Comparison of ENCODE assay signal across 20 cellular contexts in genomic region chr5:31007672-31008071, GRCh38.
"Had no signal": no experiment of that assay in that cellular context is flagged by ENCODE, and none has a peak within 500 bp of the region (broad histone marks: within the 10 kb centered on the region; RNA-seq: fewer than 3 reads in every experiment).

No MANE protein-coding gene starts in this region.

- ATAC-seq: activated CD4-positive, alpha-beta T cell treated with anti-CD3 and anti-CD28 coated beads for 36 hours; activated CD8-positive, alpha-beta memory T cell treated with anti-CD3 and anti-CD28 coated beads, Interleukin-2, amount 10 ng/mL, durations not matched to agents 7 days and 5 days; body of pancreas; foreskin keratinocyte had no signal

- H3K27me3 ChIP-seq: body of pancreas, foreskin keratinocyte had no signal

- H3K4me1 ChIP-seq: body of pancreas, foreskin keratinocyte, left ventricle myocardium inferior had no signal

- H3K4me1 Mint-ChIP-seq: activated CD4-positive, alpha-beta T cell treated with anti-CD3 and anti-CD28 coated beads for 36 hours; activated CD8-positive, alpha-beta memory T cell treated with anti-CD3 and anti-CD28 coated beads, Interleukin-2, amount 10 ng/mL, durations not matched to agents 7 days and 5 days; activated naive CD8-positive, alpha-beta T cell treated with anti-CD3 and anti-CD28 coated beads, Interleukin-2, amount 10 ng/mL, durations not matched to agents 7 days and 5 days had no signal

- H3K36me3 Mint-ChIP-seq: activated CD8-positive, alpha-beta memory T cell treated with anti-CD3 and anti-CD28 coated beads, Interleukin-2, amount 10 ng/mL, durations not matched to agents 7 days and 5 days; activated naive CD8-positive, alpha-beta T cell treated with anti-CD3 and anti-CD28 coated beads, Interleukin-2, amount 10 ng/mL, durations not matched to agents 7 days and 5 days had no signal

- H3K27ac Mint-ChIP-seq: activated CD4-positive, alpha-beta T cell treated with anti-CD3 and anti-CD28 coated beads for 36 hours; activated CD8-positive, alpha-beta memory T cell treated with anti-CD3 and anti-CD28 coated beads, Interleukin-2, amount 10 ng/mL, durations not matched to agents 7 days and 5 days; activated naive CD8-positive, alpha-beta T cell treated with anti-CD3 and anti-CD28 coated beads, Interleukin-2, amount 10 ng/mL, durations not matched to agents 7 days and 5 days; activated T-helper 2 cell treated with anti-CD3 and anti-CD28 coated beads, Interferon-gamma antibody, Interleukin-2, Interleukin-4, amounts not matched to agents 10 μg/mL and 5 μg/mL and 100 μg/mL, durations not matched to agents 14 hours and 24 hours and 36 hours had no signal

- H3K27ac ChIP-seq: body of pancreas, dorsolateral prefrontal cortex, foreskin keratinocyte, left ventricle myocardium inferior had no signal

- H3K9me3 ChIP-seq: body of pancreas had no signal

- H3K27me3 Mint-ChIP-seq: activated CD4-positive, alpha-beta T cell treated with anti-CD3 and anti-CD28 coated beads for 36 hours; activated CD8-positive, alpha-beta memory T cell treated with anti-CD3 and anti-CD28 coated beads, Interleukin-2, amount 10 ng/mL, durations not matched to agents 7 days and 5 days; activated naive CD8-positive, alpha-beta T cell treated with anti-CD3 and anti-CD28 coated beads, Interleukin-2, amount 10 ng/mL, durations not matched to agents 7 days and 5 days had no signal

- H3K4me3 ChIP-seq: body of pancreas, dorsolateral prefrontal cortex, left ventricle myocardium inferior had no signal

- H3K4me3 Mint-ChIP-seq: activated CD4-positive, alpha-beta T cell treated with anti-CD3 and anti-CD28 coated beads for 36 hours; activated CD8-positive, alpha-beta memory T cell treated with anti-CD3 and anti-CD28 coated beads, Interleukin-2, amount 10 ng/mL, durations not matched to agents 7 days and 5 days; activated naive CD8-positive, alpha-beta T cell treated with anti-CD3 and anti-CD28 coated beads, Interleukin-2, amount 10 ng/mL, durations not matched to agents 7 days and 5 days had no signal

- H3K36me3 ChIP-seq: left ventricle myocardium inferior had no signal

- DNase-seq: activated CD4-positive, alpha-beta T cell treated with anti-CD3 and anti-CD28 coated beads for 36 hours; activated CD4-positive, alpha-beta T cell treated with anti-CD3 and anti-CD28 coated beads, Interleukin-2, amount 50 U/mL, for 48 hours; activated CD8-positive, alpha-beta memory T cell treated with anti-CD3 and anti-CD28 coated beads, Interleukin-2, amount 10 ng/mL, durations not matched to agents 7 days and 5 days; activated naive CD4-positive, alpha-beta T cell treated with Interleukin-2 at 50 U/mL for 16 hours; activated naive CD8-positive, alpha-beta T cell treated with anti-CD3 and anti-CD28 coated beads, Interleukin-2, amount 10 ng/mL, durations not matched to agents 7 days and 5 days; activated T-cell treated with anti-CD3 and anti-CD28 coated beads, Interleukin-2, amount 50 U/mL, for 1 hour; body of pancreas; central memory CD4-positive, alpha-beta T cell; dorsolateral prefrontal cortex; foreskin keratinocyte; hypothalamus; kidney; left ventricle myocardium inferior; mammary epithelial cell; retina; stimulated activated CD4-positive, alpha-beta T cell treated with anti-CD3 and anti-CD28 coated beads, Interleukin-12 subunit alpha, Interleukin-12 subunit beta, amount 100 ng/mL, for 4 hours; stimulated activated CD4-positive, alpha-beta T cell treated with anti-CD3 and anti-CD28 coated beads, Interleukin-1b, Interleukin-23, amount 100 ng/mL, for 48 hours; stimulated activated CD8-positive, alpha-beta memory T cell treated with anti-CD3 and anti-CD28 coated beads, Interleukin-4, amount 100 ng/mL, for 48 hours; stimulated activated naive CD4-positive, alpha-beta T cell had no signal
